Comparison of ENCODE assay signal across 8 cellular contexts in the genomic region with DNA sequence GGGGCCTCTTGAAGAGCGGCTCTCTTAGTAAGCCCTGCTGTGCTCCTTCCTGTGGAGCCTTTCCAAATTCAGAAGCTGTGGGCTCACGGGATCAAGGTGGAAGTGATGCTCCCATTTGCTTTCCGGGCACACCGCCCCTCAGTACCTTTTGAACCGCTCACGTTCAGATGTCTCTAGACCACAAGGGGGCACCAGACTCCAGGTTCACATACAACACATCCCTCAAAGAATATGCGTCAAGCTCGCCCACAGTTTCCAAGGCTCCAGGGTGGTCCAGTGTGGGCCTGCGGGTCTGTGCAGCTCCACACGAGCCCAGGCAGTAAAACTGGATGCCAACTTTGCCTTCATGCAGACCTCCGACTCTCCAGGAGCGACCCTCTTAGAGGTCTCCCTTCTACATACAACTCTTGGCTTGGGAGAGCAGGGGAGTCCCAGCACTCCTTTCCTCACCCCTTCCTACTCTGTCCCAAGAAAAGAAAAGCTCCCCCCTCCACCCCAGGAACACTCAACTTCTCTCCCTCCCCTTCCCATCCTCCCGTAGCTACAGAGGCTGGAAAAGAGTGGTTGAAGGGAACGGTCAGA. TPM values are rescaled to one million over a fixed set of nuclear protein-coding genes. Genes with fewer than 3 reads are reported as not detected.
DNase-seq lines count a peak whose midpoint lies in the region; ATAC-seq and TF ChIP-seq lines count a peak whose summit lies in the region.

No MANE protein-coding gene starts in this region.

- H3K4me1 Mint-ChIP-seq in activated CD4-positive, alpha-beta memory T cell treated with anti-CD3 and anti-CD28 coated beads, Interleukin-2, amount 10 ng/mL, durations not matched to agents 7 days and 5 days, result peaks cover 16% of the 10 kb centered on the region
- peaks cover 9% of the 10 kb centered on the region in 2 donors for H3K4me1 Mint-ChIP-seq in effector memory CD8-positive, alpha-beta T cell (ENCODE audit: low read depth in 2 of 2)

- TF ChIP-seq CTCF in GM06990 (IDR thresholded peaks at IDR 0.05; ENCODE audit: insufficient read depth, low read length, poor library complexity, severe bottlenecking) (peak; percentile 80), mucosa of descending colon (IDR thresholded peaks at IDR 0.05) (peak; percentile 22)

- DNase-seq in GM06990 (ENCODE audit: extremely low read depth, insufficient read length), result peak; percentile 36
- DNase-seq in NCI-H460 (ENCODE audit: extremely low read depth, low read depth), result peak; percentile 45
- DNase-seq in activated CD4-positive, alpha-beta memory T cell treated with anti-CD3 and anti-CD28 coated beads, Interleukin-2, amount 10 ng/mL, durations not matched to agents 7 days and 5 days, result peak; percentile 59
- DNase-seq in effector memory CD8-positive, alpha-beta T cell, result peak; percentile 45 to 48 (median 46)
- peak in 2 of 3 donors; percentile 31 to 78 for DNase-seq in mucosa of descending colon
- peak; percentile 22 to 40 for DNase-seq in stimulated activated CD8-positive, alpha-beta memory T cell treated with anti-CD3 and anti-CD28 coated beads, Interleukin-7, amount 100 ng/mL, for 48 hours (ENCODE audit: extremely low read depth in 1 of 2, low read depth in 1 of 2)
- no peak for DNase-seq in posterior vena cava (ENCODE audit: low spot score)

- H3K27me3 ChIP-seq in GM06990 (replicated peaks; ENCODE audit: control insufficient read depth, insufficient read depth, low read length), result no peaks in the 10 kb centered on the region

- POLR2A ChIA-PET in activated CD4-positive, alpha-beta memory T cell treated with anti-CD3 and anti-CD28 coated beads, Interleukin-2, amount 10 ng/mL, durations not matched to agents 7 days and 5 days (lab: Charles Lee), result no interaction called here

- H3K36me3 ChIP-seq in GM06990 (ENCODE audit: control insufficient read depth, insufficient read depth, low read length), result no peaks in the 10 kb centered on the region
- H3K36me3 ChIP-seq in mucosa of descending colon (ENCODE audit: low read depth), result no peaks in the 10 kb centered on the region

- H3K9me3 ChIP-seq in mucosa of descending colon, result no peaks in the 10 kb centered on the region

- no peak overlapping the region for H3K4me3 ChIP-seq in GM06990 (replicated peaks; ENCODE audit: low read depth, low read length)
- no peak overlapping the region for H3K4me3 ChIP-seq in mucosa of descending colon

- no peaks in the 10 kb centered on the region for H3K4me1 ChIP-seq in mucosa of descending colon (ENCODE audit: low read depth)

- no peaks in the 10 kb centered on the region for H3K9me3 Mint-ChIP-seq in activated CD4-positive, alpha-beta memory T cell treated with anti-CD3 and anti-CD28 coated beads, Interleukin-2, amount 10 ng/mL, durations not matched to agents 7 days and 5 days
- H3K9me3 Mint-ChIP-seq in effector memory CD8-positive, alpha-beta T cell, result no peaks in the 10 kb centered on the region

- H3K27ac Mint-ChIP-seq in activated CD4-positive, alpha-beta memory T cell treated with anti-CD3 and anti-CD28 coated beads, Interleukin-2, amount 10 ng/mL, durations not matched to agents 7 days and 5 days, result no peak overlapping the region
- peak overlapping the region in 1 of 2 donors; percentile 57 for H3K27ac Mint-ChIP-seq in effector memory CD8-positive, alpha-beta T cell

- H3K4me3 Mint-ChIP-seq in activated CD4-positive, alpha-beta memory T cell treated with anti-CD3 and anti-CD28 coated beads, Interleukin-2, amount 10 ng/mL, durations not matched to agents 7 days and 5 days, result peak overlapping the region; percentile 41
- peak overlapping the region; percentile 44 to 63 for H3K4me3 Mint-ChIP-seq in effector memory CD8-positive, alpha-beta T cell

- ATAC-seq in HG02852 (IDR thresholded peaks at IDR 0.05; ENCODE audit: unreplicated experiment), result peak; percentile 68
- ATAC-seq in effector memory CD8-positive, alpha-beta T cell (replicated peaks), result peak; percentile 75
- ATAC-seq in mucosa of descending colon, result peak; percentile 71

- H3K36me3 Mint-ChIP-seq in activated CD4-positive, alpha-beta memory T cell treated with anti-CD3 and anti-CD28 coated beads, Interleukin-2, amount 10 ng/mL, durations not matched to agents 7 days and 5 days (ENCODE audit: low read depth), result no peaks in the 10 kb centered on the region
- H3K36me3 Mint-ChIP-seq in effector memory CD8-positive, alpha-beta T cell (ENCODE audit: insufficient read depth), result no peaks in the 10 kb centered on the region

- H3K27me3 Mint-ChIP-seq in activated CD4-positive, alpha-beta memory T cell treated with anti-CD3 and anti-CD28 coated beads, Interleukin-2, amount 10 ng/mL, durations not matched to agents 7 days and 5 days, result no peaks in the 10 kb centered on the region
- H3K27me3 Mint-ChIP-seq in effector memory CD8-positive, alpha-beta T cell, result peaks cover 0 to 9% of the 10 kb centered on the region in 2 donors

- CTCF ChIA-PET in activated CD4-positive, alpha-beta memory T cell treated with anti-CD3 and anti-CD28 coated beads, Interleukin-2, amount 10 ng/mL, durations not matched to agents 7 days and 5 days (lab: Charles Lee), result interaction anchor here (0.5 to 3.4 kb wide), 18 partner anchors 9 to 331 kb away, joined by 3 to 47 read pairs (median 4); partner anchors contain the start of gene PCYT1B

- intact Hi-C loops in mucosa of descending colon (cut with DNase I, micrococcal nuclease), result no loop called here
- intact Hi-C loops in posterior vena cava (cut with DNase I), result no loop called here

RNA-seq across cellular contexts. Expression of gene SUPT20HL1, which starts 11.0 kb away (rescaled TPM):
- total RNA-seq in NCI-H460 (2014; rRNA removed; shearing (Covaris generic)), result not detected in 2 replicates
- polyA plus RNA-seq in NCI-H460 (2014; cell fraction: nucleus; rRNA removed), result not detected in 2 replicates
- total RNA-seq in activated CD4-positive, alpha-beta memory T cell treated with anti-CD3 and anti-CD28 coated beads, Interleukin-2, amount 10 ng/mL, durations not matched to agents 7 days and 5 days, result not detected
- total RNA-seq in mucosa of descending colon, result under 1 TPM in 1 of 3 donors, not detected in 2; 0.35 TPM
- total RNA-seq in posterior vena cava, result under 1 TPM; 0.48 to 0.69 TPM

RNA-seq across cellular contexts. Expression of gene SUPT20HL2, which starts 57.6 kb away (rescaled TPM):
- not detected in 2 replicates for total RNA-seq in NCI-H460 (2014; rRNA removed; shearing (Covaris generic))
- polyA plus RNA-seq in NCI-H460 (2014; cell fraction: nucleus; rRNA removed), result 0.07 and 0.32 TPM in 2 replicates
- total RNA-seq in activated CD4-positive, alpha-beta memory T cell treated with anti-CD3 and anti-CD28 coated beads, Interleukin-2, amount 10 ng/mL, durations not matched to agents 7 days and 5 days, result not detected
- total RNA-seq in mucosa of descending colon (under 1 TPM in 1 of 3 donors, not detected in 2; 0.12 TPM), posterior vena cava (1 to 10 TPM in 1 of 2 donors, under 1 TPM in 1; 0.76 to 1.9 TPM)
